ENCODE assay signal across 8 cellular contexts in the genomic region with DNA sequence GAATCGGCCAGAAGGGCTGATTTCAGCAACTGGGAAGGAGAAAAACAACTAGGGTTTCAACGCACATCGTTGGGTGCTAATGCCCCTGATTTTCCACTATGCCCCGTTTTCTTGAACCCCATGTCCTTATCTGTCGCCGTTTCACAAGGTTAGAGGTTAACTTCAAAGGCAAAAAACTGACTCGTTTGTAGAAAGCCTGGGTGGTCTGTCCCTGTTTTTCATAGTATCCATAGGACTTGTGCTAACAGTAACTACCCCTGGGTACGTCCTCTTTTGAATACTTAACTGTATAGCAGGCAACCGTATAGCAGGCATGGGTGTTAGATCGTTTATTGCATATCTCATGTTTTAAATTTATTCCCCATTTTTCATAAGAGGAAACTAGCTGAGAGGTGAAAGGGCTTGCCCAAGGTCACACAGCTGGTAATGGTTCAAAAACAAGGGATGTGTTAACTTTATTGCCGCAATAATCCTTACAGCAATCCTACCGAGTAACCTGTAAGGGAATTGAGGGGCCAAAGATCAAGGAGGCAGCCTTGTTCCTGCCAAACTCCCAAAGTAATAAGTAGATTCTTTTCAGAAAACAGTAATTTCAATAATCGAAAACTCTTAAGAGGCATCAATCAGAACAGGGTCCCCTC. TPM values are rescaled to one million over a fixed set of nuclear protein-coding genes. Genes with fewer than 3 reads are reported as not detected.
DNase-seq lines count a peak whose midpoint lies in the region; ATAC-seq and TF ChIP-seq lines count a peak whose summit lies in the region.

No MANE protein-coding gene starts in this region.

- TF ChIP-seq POLR2A in stomach (IDR thresholded peaks at IDR 0.05), result no peak

- peaks cover 3% of the 10 kb centered on the region; the same call in 1 of the 2 replicates for H3K9me3 Mint-ChIP-seq in WTC11

- POLR2A ChIA-PET in WTC11 (lab: Charles Lee), result no interaction called here

- ATAC-seq in WTC11 (no peak), sciatic nerve (no peak)

- H3K27me3 Mint-ChIP-seq in WTC11 (ENCODE audit: low read depth), result peaks cover 63% of the 10 kb centered on the region

- H3K27ac Mint-ChIP-seq in WTC11, result no peak overlapping the region

- H3K36me3 Mint-ChIP-seq in WTC11, result no peaks in the 10 kb centered on the region

- peaks cover 15% of the 10 kb centered on the region for H3K4me1 Mint-ChIP-seq in WTC11

- no peaks in the 10 kb centered on the region for H3K9me3 ChIP-seq in iPS-18a (ENCODE audit: control insufficient read depth, low read depth, low read length)
- H3K9me3 ChIP-seq in stomach, result no peaks in the 10 kb centered on the region

- H3K4me3 Mint-ChIP-seq in WTC11, result peak overlapping the region; percentile 74

- H3K4me1 ChIP-seq in iPS-18a (ENCODE audit: control insufficient read depth, low read depth, low read length) (no peaks in the 10 kb centered on the region), stomach (peaks cover 20 to 57% (median 34%) of the 10 kb centered on the region in 4 donors)

- H3K36me3 ChIP-seq in iPS-18a (ENCODE audit: control insufficient read depth, low read depth, low read length) (no peaks in the 10 kb centered on the region), stomach (no peaks in the 10 kb centered on the region)

- TF ChIP-seq EP300 in stomach (IDR thresholded peaks at IDR 0.05), result no peak

- peak; percentile 23 for DNase-seq in NCI-H748 (lab: John Stamatoyannopoulos, UW; ENCODE audit: unreplicated experiment)
- DNase-seq in NCI-H748 treated with DMSO at 0.1 percent for 48 hours (lab: John Stamatoyannopoulos, UW), result no peak
- DNase-seq in WTC11 (ENCODE audit: low spot score), result no peak
- DNase-seq in stomach, result no peak
- no peak for DNase-seq in iPS-NIHi11 (ENCODE audit: low spot score)
- no peak for DNase-seq in hypothalamus (lab: John Stamatoyannopoulos, UW)
- DNase-seq in sciatic nerve (ENCODE audit: low spot score), result no peak

- intact Hi-C loops in stomach (cut with DNase I; ENCODE audit: low total_unique reads) (no loop called here), sciatic nerve (cut with DNase I) (no loop called here)

- CTCF ChIA-PET in WTC11 (lab: Charles Lee), result interaction anchor here (1.1 to 2.9 kb wide), 4 partner anchors 83 to 98 kb away, joined by 3 to 15 read pairs (median 4); no protein-coding TSS in a partner anchor

- peak overlapping the region; percentile 65 for H3K9ac ChIP-seq in iPS-18a (ENCODE audit: low read length)

- H3K4me3 ChIP-seq in iPS-18a (ENCODE audit: low read length), result peak overlapping the region; percentile 75
- peak overlapping the region; percentile 66 to 88 (median 78) for H3K4me3 ChIP-seq in stomach

- H3K27me3 ChIP-seq in iPS-18a (ENCODE audit: control insufficient read depth, insufficient read depth, low read length) (peaks cover 44% of the 10 kb centered on the region), stomach (no peaks in the 10 kb centered on the region)

- H3K27ac ChIP-seq in iPS-18a (ENCODE audit: low read length), result no peak overlapping the region
- H3K27ac ChIP-seq in stomach, result peak overlapping the region; percentile 87 to 99 (median 93)

- TF ChIP-seq CTCF in WTC11 (IDR thresholded peaks at IDR 0.05) (no peak), stomach (IDR thresholded peaks at IDR 0.05) (no peak)

- WGBS in stomach, 5 donors, result 10 to 19% (median 13%) methylated on average over 13 of the region's 13 CpGs

TF ChIP-seq in WTC11, 78 proteins besides CTCF, POLR2A, EP300 and RAD21:
- TF ChIP-seq CREM (CRISPR knock-in tag; IDR thresholded peaks at IDR 0.05), result no peak
- TF ChIP-seq, protein P1, sequence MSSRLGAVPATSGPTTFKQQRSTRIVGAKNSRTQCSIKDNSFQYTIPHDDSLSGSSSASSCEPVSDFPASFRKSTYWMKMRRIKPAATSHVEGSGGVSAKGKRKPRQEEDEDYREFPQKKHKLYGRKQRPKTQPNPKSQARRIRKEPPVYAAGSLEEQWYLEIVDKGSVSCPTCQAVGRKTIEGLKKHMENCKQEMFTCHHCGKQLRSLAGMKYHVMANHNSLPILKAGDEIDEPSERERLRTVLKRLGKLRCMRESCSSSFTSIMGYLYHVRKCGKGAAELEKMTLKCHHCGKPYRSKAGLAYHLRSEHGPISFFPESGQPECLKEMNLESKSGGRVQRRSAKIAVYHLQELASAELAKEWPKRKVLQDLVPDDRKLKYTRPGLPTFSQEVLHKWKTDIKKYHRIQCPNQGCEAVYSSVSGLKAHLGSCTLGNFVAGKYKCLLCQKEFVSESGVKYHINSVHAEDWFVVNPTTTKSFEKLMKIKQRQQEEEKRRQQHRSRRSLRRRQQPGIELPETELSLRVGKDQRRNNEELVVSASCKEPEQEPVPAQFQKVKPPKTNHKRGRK (CRISPR knock-in tag; IDR thresholded peaks at IDR 0.05; ENCODE audit: borderline replicate concordance), result no peak
- TF ChIP-seq, protein P2, sequence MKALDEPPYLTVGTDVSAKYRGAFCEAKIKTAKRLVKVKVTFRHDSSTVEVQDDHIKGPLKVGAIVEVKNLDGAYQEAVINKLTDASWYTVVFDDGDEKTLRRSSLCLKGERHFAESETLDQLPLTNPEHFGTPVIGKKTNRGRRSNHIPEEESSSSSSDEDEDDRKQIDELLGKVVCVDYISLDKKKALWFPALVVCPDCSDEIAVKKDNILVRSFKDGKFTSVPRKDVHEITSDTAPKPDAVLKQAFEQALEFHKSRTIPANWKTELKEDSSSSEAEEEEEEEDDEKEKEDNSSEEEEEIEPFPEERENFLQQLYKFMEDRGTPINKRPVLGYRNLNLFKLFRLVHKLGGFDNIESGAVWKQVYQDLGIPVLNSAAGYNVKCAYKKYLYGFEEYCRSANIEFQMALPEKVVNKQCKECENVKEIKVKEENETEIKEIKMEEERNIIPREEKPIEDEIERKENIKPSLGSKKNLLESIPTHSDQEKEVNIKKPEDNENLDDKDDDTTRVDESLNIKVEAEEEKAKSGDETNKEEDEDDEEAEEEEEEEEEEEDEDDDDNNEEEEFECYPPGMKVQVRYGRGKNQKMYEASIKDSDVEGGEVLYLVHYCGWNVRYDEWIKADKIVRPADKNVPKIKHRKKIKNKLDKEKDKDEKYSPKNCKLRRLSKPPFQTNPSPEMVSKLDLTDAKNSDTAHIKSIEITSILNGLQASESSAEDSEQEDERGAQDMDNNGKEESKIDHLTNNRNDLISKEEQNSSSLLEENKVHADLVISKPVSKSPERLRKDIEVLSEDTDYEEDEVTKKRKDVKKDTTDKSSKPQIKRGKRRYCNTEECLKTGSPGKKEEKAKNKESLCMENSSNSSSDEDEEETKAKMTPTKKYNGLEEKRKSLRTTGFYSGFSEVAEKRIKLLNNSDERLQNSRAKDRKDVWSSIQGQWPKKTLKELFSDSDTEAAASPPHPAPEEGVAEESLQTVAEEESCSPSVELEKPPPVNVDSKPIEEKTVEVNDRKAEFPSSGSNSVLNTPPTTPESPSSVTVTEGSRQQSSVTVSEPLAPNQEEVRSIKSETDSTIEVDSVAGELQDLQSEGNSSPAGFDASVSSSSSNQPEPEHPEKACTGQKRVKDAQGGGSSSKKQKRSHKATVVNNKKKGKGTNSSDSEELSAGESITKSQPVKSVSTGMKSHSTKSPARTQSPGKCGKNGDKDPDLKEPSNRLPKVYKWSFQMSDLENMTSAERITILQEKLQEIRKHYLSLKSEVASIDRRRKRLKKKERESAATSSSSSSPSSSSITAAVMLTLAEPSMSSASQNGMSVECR (CRISPR knock-in tag; IDR thresholded peaks at IDR 0.05; ENCODE audit: borderline replicate concordance), result no peak
- TF ChIP-seq ETV6 (CRISPR knock-in tag; IDR thresholded peaks at IDR 0.05), result no peak
- no peak for TF ChIP-seq ESRRA (CRISPR knock-in tag; IDR thresholded peaks at IDR 0.05; ENCODE audit: borderline replicate concordance)
- no peak for TF ChIP-seq HMGA2 (CRISPR knock-in tag; IDR thresholded peaks at IDR 0.05)
- TF ChIP-seq ZNF416 (CRISPR knock-in tag; IDR thresholded peaks at IDR 0.05), result no peak
- TF ChIP-seq ZNF396 (CRISPR knock-in tag; IDR thresholded peaks at IDR 0.05; ENCODE audit: borderline replicate concordance), result no peak
- no peak for TF ChIP-seq ZNF219 (CRISPR knock-in tag; IDR thresholded peaks at IDR 0.05; ENCODE audit: borderline replicate concordance)

RNA-seq across cellular contexts. Expression of a gene that starts 0.9 kb away (rescaled TPM):
- total RNA-seq in WTC11 (2021), result 6.2 to 7.7 TPM (median 6.7 TPM) in 3 replicates
- total RNA-seq in stomach, result 10 to 100 TPM in 4 of 5 donors, 1 to 10 TPM in 1; 7.6 to 81.1 (median 37.5) TPM
- 1 to 10 TPM; 4.8 to 7.4 (median 6.0) TPM for polyA plus RNA-seq in stomach
- total RNA-seq in sciatic nerve, result 46.0 TPM
